Comparison of ENCODE assay signal across 8 cellular contexts in the genomic region with DNA sequence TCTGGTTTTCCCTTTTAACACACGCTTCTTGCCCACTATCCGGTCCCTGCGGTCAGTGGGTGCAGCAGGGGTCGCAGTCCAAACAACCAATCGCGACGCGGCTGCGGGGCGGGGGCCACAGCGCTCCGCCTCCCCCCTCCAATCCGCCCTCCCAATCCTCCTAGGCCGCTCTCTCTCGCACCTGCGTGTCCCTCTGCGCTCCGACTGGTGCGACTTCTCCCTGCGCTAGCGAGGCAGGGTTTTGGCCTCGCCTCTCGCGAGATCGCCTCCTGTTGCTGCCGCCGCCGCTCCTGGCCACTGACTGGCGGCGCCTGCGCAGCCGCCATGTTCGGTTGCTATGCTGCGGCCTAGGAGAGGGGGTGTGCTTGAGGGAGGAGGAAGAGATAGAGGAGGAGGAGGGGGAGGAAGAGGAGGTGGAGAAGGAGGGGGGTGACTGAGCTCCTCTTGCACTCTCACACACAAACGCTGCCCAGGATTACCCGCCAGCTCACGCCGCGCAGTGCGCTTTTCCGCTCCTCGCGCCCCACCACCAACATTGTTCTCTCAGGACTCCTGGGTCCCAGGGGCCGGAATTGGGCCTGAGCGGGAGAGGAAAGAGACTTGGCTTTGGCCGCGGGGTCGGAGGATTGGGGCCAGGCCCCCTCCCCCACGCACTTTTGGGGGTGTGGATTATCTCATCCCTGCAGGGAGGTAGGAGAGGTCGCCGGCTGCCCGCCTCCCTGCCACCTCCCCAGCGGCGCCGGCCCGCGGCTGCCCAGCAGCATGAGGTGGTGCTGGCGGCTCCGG. TPM values are rescaled to one million over a fixed set of nuclear protein-coding genes. Genes with fewer than 3 reads are reported as not detected.
A peak's percentile ranks its signal among the peaks of the same experiment; 100 is the strongest.
DNase-seq lines count a peak whose midpoint lies in the region; ATAC-seq and TF ChIP-seq lines count a peak whose summit lies in the region.

A gene with protein sequence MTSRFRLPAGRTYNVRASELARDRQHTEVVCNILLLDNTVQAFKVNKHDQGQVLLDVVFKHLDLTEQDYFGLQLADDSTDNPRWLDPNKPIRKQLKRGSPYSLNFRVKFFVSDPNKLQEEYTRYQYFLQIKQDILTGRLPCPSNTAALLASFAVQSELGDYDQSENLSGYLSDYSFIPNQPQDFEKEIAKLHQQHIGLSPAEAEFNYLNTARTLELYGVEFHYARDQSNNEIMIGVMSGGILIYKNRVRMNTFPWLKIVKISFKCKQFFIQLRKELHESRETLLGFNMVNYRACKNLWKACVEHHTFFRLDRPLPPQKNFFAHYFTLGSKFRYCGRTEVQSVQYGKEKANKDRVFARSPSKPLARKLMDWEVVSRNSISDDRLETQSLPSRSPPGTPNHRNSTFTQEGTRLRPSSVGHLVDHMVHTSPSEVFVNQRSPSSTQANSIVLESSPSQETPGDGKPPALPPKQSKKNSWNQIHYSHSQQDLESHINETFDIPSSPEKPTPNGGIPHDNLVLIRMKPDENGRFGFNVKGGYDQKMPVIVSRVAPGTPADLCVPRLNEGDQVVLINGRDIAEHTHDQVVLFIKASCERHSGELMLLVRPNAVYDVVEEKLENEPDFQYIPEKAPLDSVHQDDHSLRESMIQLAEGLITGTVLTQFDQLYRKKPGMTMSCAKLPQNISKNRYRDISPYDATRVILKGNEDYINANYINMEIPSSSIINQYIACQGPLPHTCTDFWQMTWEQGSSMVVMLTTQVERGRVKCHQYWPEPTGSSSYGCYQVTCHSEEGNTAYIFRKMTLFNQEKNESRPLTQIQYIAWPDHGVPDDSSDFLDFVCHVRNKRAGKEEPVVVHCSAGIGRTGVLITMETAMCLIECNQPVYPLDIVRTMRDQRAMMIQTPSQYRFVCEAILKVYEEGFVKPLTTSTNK (plus strand): TSS at position 472 of the 786 bp plus-strand sequence. CDS start 49,932 bp downstream, outside the sequence.

- H3K4me3 ChIP-seq in Karpas-422 (ENCODE audit: low read length) (peak within 1 kb of the TSS; percentile 84), esophagus muscularis mucosa (peak within 1 kb of the TSS; percentile 69 to 91 (median 80)), muscle layer of duodenum (ENCODE audit: low read depth in 1 of 2, low read length in 2 of 2) (peak within 1 kb of the TSS; percentile 83 to 89)

- H3K9me3 ChIP-seq in Karpas-422 (ENCODE audit: low read length) = no peaks in the 10 kb centered on the region
- no peaks in the 10 kb centered on the region for H3K9me3 ChIP-seq in esophagus muscularis mucosa
- H3K9me3 ChIP-seq in muscle layer of duodenum (ENCODE audit: control insufficient read depth in 1 of 2, low read length in 2 of 2) = no peaks in the 10 kb centered on the region

- H3K36me3 ChIP-seq in Karpas-422 (ENCODE audit: insufficient read depth, low read length) = no peaks in the 10 kb centered on the region
- no peaks in the 10 kb centered on the region for H3K36me3 ChIP-seq in esophagus muscularis mucosa
- no peaks in the 10 kb centered on the region for H3K36me3 ChIP-seq in muscle layer of duodenum (ENCODE audit: control insufficient read depth in 1 of 2, insufficient read depth in 2 of 2, low read length in 2 of 2)

- peaks cover 4% of the 10 kb centered on the region; the same call in 1 of the 2 replicates for H4K20me1 ChIP-seq in Karpas-422 (ENCODE audit: insufficient read depth, low read depth, low read length)

- no peaks in the 10 kb centered on the region for H3K9me2 ChIP-seq in Karpas-422 (replicated peaks; ENCODE audit: insufficient read depth, low read length)

- TF ChIP-seq POLR2A in esophagus muscularis mucosa (IDR thresholded peaks at IDR 0.05; ENCODE audit: low read depth) = no peak

- intact Hi-C loops in esophagus muscularis mucosa (cut with DNase I) = loop anchor here (10.0 kb wide), 1 partner anchor 255 kb away; a partner anchor contains a TSS

- H3K9ac ChIP-seq in Karpas-422 (ENCODE audit: low read length) = peak within 1 kb of the TSS; percentile 89

- peak within 1 kb of the TSS; percentile 97 for H2AFZ ChIP-seq in Karpas-422 (ENCODE audit: low read length)

- H3K27me3 ChIP-seq in Karpas-422 (ENCODE audit: low read length) (no peaks in the 10 kb centered on the region), esophagus muscularis mucosa (no peaks in the 10 kb centered on the region), muscle layer of duodenum (ENCODE audit: low read depth, low read length) (no peaks in the 10 kb centered on the region)

- H3K27ac ChIP-seq in Karpas-422 (ENCODE audit: low read length) = peak within 1 kb of the TSS; percentile 75
- H3K27ac ChIP-seq in esophagus muscularis mucosa (replicated peaks in 1 of 4) = peak within 1 kb of the TSS; percentile 91 to 94 (median 92)
- peak within 1 kb of the TSS; percentile 76 for H3K27ac ChIP-seq in muscle layer of duodenum (ENCODE audit: low read length)

- no peak for TF ChIP-seq EP300 in esophagus muscularis mucosa (IDR thresholded peaks at IDR 0.05)

- peak; percentile 97 for DNase-seq in DMS79 treated with DMSO at 0.1 percent for 48 hours (lab: John Stamatoyannopoulos, UW)
- peak; percentile 99 for DNase-seq in Karpas-422
- peak; percentile 97 for DNase-seq in RKO (ENCODE audit: low spot score)
- DNase-seq in activated T-helper 1 cell treated with Interleukin-2 at 50 U/mL for 16 hours (ENCODE audit: low read depth) = peak; percentile 94
- peak; percentile 97 for DNase-seq in esophagus muscularis mucosa (ENCODE audit: extremely low spot score)
- DNase-seq in stimulated activated CD8-positive, alpha-beta memory T cell treated with anti-CD3 and anti-CD28 coated beads, Interleukin-7, amount 100 ng/mL, for 4 hours (ENCODE audit: low read depth in 2 of 2) = peak; percentile 92 to 97

- H3K4me1 ChIP-seq in Karpas-422 (ENCODE audit: low read length) (peaks cover 31% of the 10 kb centered on the region), esophagus muscularis mucosa (peaks cover 14 to 38% (median 31%) of the 10 kb centered on the region in 4 donors), muscle layer of duodenum (ENCODE audit: control insufficient read depth in 1 of 2, insufficient read depth in 2 of 2, low read length in 2 of 2) (peaks cover 5 to 10% of the 10 kb centered on the region in 2 donors)

- H3K79me2 ChIP-seq in Karpas-422 (ENCODE audit: low read length) = peaks cover 41% of the 10 kb centered on the region

- WGBS in esophagus muscularis mucosa = under 1% methylated on average over 39 of the region's 59 CpGs

- TF ChIP-seq CTCF in esophagus muscularis mucosa (IDR thresholded peaks at IDR 0.05) = peak in 2 of 3 experiments; percentile 7 to 22

- ATAC-seq in GM21825 (IDR thresholded peaks at IDR 0.05; ENCODE audit: unreplicated experiment) = peak; percentile 93

- H3K4me2 ChIP-seq in Karpas-422 (ENCODE audit: low read depth, low read length, poor library complexity, severe bottlenecking) = peak within 1 kb of the TSS; percentile 93

RNA-seq across cellular contexts. Expression of the gene that starts here (rescaled TPM):
- total RNA-seq in Karpas-422 (2014; rRNA removed; shearing (Covaris generic); ENCODE audit: low replicate concordance) = 34.5 and 56.7 TPM in 2 replicates
- 10 to 100 TPM; 21.3 to 39.9 (median 24.7) TPM for total RNA-seq in esophagus muscularis mucosa

Comparison
In these comparisons a context has a peak if more than half of its experiments do, and no peak if none do; other contexts are left out.
1. Peak in every context shown above with its lines: DNase-seq, ATAC-seq, H3K4me3 ChIP-seq and H3K27ac ChIP-seq.